Comparison of ENCODE assay signal across 11 cellular contexts in genomic region chr12:64010069-64010686, GRCh38.
DNase-seq lines count a peak whose midpoint lies in the region; ATAC-seq, FAIRE-seq and TF ChIP-seq lines count a peak whose summit lies in the region.
"Had no signal": no experiment of that assay in that cellular context is flagged by ENCODE, and none has a peak within 500 bp of the region (broad histone marks: within the 10 kb centered on the region; RNA-seq: fewer than 3 reads in every experiment).

No MANE protein-coding gene starts in this region.

- TF ChIP-seq CTCF in A549 (IDR thresholded peaks at IDR 0.05) (no peak), GM20000 (IDR thresholded peaks at IDR 0.05; ENCODE audit: extremely low read depth, missing control alignments) (no peak), hepatocyte (IDR thresholded peaks at IDR 0.05; ENCODE audit: poor library complexity) (no peak)

- H2AFZ ChIP-seq in hepatocyte: no peak overlapping the region

- H3K4me2 ChIP-seq in A549 (peak overlapping the region; percentile 67), hepatocyte (no peak overlapping the region)

- H3K27ac ChIP-seq in A549 (peak overlapping the region; percentile 73 to 78), hepatocyte (no peak overlapping the region)
- H3K27ac ChIP-seq: epithelial cell of prostate, VCaP had no signal

- DNase-seq in A549 (ENCODE audit: low read depth in 1 of 2, low spot score in 1 of 2): peak in 1 of 2 experiments; percentile 42
- peak; percentile 12 for DNase-seq in GM20000 (ENCODE audit: low spot score)
- peak; percentile 55 for DNase-seq in dedifferentiated amniotic fluid mesenchymal stem cell (ENCODE audit: extremely low spot score)
- no peak for DNase-seq in activated CD8-positive, alpha-beta memory T cell treated with anti-CD3 and anti-CD28 coated beads for 24 hours
- no peak for DNase-seq in stimulated activated naive CD4-positive, alpha-beta T cell (lab: John Stamatoyannopoulos, UW)
- no peak for DNase-seq in HT-29 (ENCODE audit: low spot score)
- DNase-seq in hepatocyte (ENCODE audit: low spot score): no peak
- DNase-seq: small intestine had no signal

- FAIRE-seq in A549 (lab: Jason Lieb, UNC): peak; percentile 73
- FAIRE-seq: small intestine had no signal

- peak in 1 of 2 experiments; percentile 24; a peak in 1 of 5 replicates for TF ChIP-seq EP300 in A549 (IDR thresholded peaks at IDR 0.05)

- H3K9me3 ChIP-seq in A549: 0 out of 3 replicates have a peak, but pooled peaks cover 3% of the 10 kb centered on the region
- no peaks in the 10 kb centered on the region for H3K9me3 ChIP-seq in hepatocyte (ENCODE audit: low read depth)

- H3K36me3 ChIP-seq in hepatocyte (replicated peaks; ENCODE audit: insufficient read depth, low read depth): no peaks in the 10 kb centered on the region

- 28% methylated on average over 4 of the region's 4 CpGs for WGBS in A549 (ENCODE audit: missing lambda C conversion rate)
- 76% methylated on average over 4 of the region's 4 CpGs for whole genome bisulfite sequencing in hepatocyte (ENCODE audit: low lambda C conversion rate, missing lambda C conversion rate)

- no peaks in the 10 kb centered on the region for H4K20me1 ChIP-seq in hepatocyte (ENCODE audit: insufficient read depth, poor library complexity, severe bottlenecking)

- H3K4me3 ChIP-seq in A549 (no peak overlapping the region), hepatocyte (no peak overlapping the region)

- peak; percentile 62 to 78; a peak in 5 of 6 replicates for ATAC-seq in A549
- peak; percentile 87 for ATAC-seq in HG03342 (IDR thresholded peaks at IDR 0.05; ENCODE audit: unreplicated experiment)

- no peak for TF ChIP-seq RAD21 in A549 (conservative IDR thresholded peaks at IDR 0.05 in 1 of 2, IDR thresholded peaks at IDR 0.05 in 1 of 2)

- no peaks in the 10 kb centered on the region for H3K79me2 ChIP-seq in hepatocyte

- no peaks in the 10 kb centered on the region for H3K9me2 ChIP-seq in hepatocyte (replicated peaks; ENCODE audit: insufficient read depth)

- CTCF ChIA-PET in A549 (lab: Yijun Ruan, JAX): interaction anchor here (0.7 to 2.3 kb wide), 3 partner anchors 12 to 166 kb away, joined by 3 to 14 read pairs (median 3); partner anchors contain the start of gene SRGAP1

- POLR2A ChIA-PET in A549 (lab: Yijun Ruan, JAX): no interaction called here

- no peak for TF ChIP-seq POLR2A in A549 (IDR thresholded peaks at IDR 0.05; ENCODE audit: low read length)

- H3K27me3 ChIP-seq in hepatocyte: no peaks in the 10 kb centered on the region

- H3K4me1 ChIP-seq in A549: peaks cover 46% of the 10 kb centered on the region
- H3K4me1 ChIP-seq in hepatocyte (ENCODE audit: insufficient read depth): no peaks in the 10 kb centered on the region

TF ChIP-seq in A549, 52 proteins besides CTCF, POLR2A, EP300 and RAD21:
- TF ChIP-seq MAFK (IDR thresholded peaks at IDR 0.05; ENCODE audit: partially characterized antibody) (peak; percentile 65), FOSL2 (IDR thresholded peaks at IDR 0.05) (peak; percentile 16; the same call in 1 of the 2 replicates), FOSL2 (CRISPR knock-in tag; IDR thresholded peaks at IDR 0.05) (peak; percentile 58), JUNB (IDR thresholded peaks at IDR 0.05) (peak; percentile 44; the same call in 1 of the 2 replicates)
- TF ChIP-seq, protein P1, sequence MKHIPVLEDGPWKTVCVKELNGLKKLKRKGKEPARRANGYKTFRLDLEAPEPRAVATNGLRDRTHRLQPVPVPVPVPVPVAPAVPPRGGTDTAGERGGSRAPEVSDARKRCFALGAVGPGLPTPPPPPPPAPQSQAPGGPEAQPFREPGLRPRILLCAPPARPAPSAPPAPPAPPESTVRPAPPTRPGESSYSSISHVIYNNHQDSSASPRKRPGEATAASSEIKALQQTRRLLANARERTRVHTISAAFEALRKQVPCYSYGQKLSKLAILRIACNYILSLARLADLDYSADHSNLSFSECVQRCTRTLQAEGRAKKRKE (CRISPR knock-in tag; IDR thresholded peaks at IDR 0.05; ENCODE audit: low read depth): no peak

Comparison
In these comparisons a context has a peak if more than half of its experiments do, and no peak if none do; other contexts are left out.
1. DNase-seq: peak in GM20000 (single experiment) and dedifferentiated amniotic fluid mesenchymal stem cell (single experiment); none in activated CD8-positive, alpha-beta memory T cell treated with anti-CD3 and anti-CD28 coated beads for 24 hours (single experiment), stimulated activated naive CD4-positive, alpha-beta T cell (0 of 6), HT-29 (single experiment) and hepatocyte (single experiment).